Comparison of ENCODE assay signal across 8 cellular contexts in genomic region chr12:62813031-62813829, GRCh38.
DNase-seq lines count a peak whose midpoint lies in the region; ATAC-seq, FAIRE-seq and TF ChIP-seq lines count a peak whose summit lies in the region.

No MANE protein-coding gene starts in this region.

- H3K4me3 Mint-ChIP-seq in endothelial cell (ENCODE audit: unreplicated experiment) = no peak overlapping the region
- peak overlapping the region; percentile 40 to 50 for H3K4me3 Mint-ChIP-seq in stimulated activated naive CD8-positive, alpha-beta T cell treated with anti-CD3 and anti-CD28 coated beads, Interleukin-15, amount 100 ng/mL, for 72 hours

- H3K27me3 ChIP-seq in BLaER1 treated with 17β-estradiol and CSF1 and Interleukin-3, amounts not matched to agents 10 nM and 100 nM = no peaks in the 10 kb centered on the region
- H3K27me3 ChIP-seq in mononuclear cell (ENCODE audit: insufficient read depth, low read length) = no peaks in the 10 kb centered on the region

- FAIRE-seq in GM19239 (lab: Jason Lieb, UNC) = peak; percentile 86

- 0 out of 22 replicates have a peak overlapping the region, but pooled peaks of 1 of the 11 experiments have one; percentile 5 for H3K27ac ChIP-seq in BLaER1 treated with 17β-estradiol and CSF1 and Interleukin-3, amounts not matched to agents 10 nM and 100 nM

- DNase-seq in GM19239 (ENCODE audit: insufficient read length, low spot score) (peak; percentile 50), LoVo (ENCODE audit: low spot score) (peak; percentile 47), endothelial cell (ENCODE audit: low spot score) (peak; percentile 40)
- DNase-seq in activated CD4-positive, alpha-beta T cell treated with anti-CD3 and anti-CD28 coated beads, Interleukin-2, amount 50 U/mL, for 1 hour = peak; percentile 8
- peak; percentile 25 to 26 for DNase-seq in stimulated activated naive CD8-positive, alpha-beta T cell treated with anti-CD3 and anti-CD28 coated beads, Interleukin-15, amount 100 ng/mL, for 72 hours

- H3K4me3 ChIP-seq in BLaER1 treated with 17β-estradiol and CSF1 and Interleukin-3, amounts not matched to agents 10 nM and 100 nM = peak overlapping the region in 3 of 10 experiments; percentile 12 to 24 (median 21); a peak in 2 of 20 replicates
- peak overlapping the region; percentile 8 for H3K4me3 ChIP-seq in mononuclear cell (ENCODE audit: low read length)

- no peaks in the 10 kb centered on the region for H3K36me3 ChIP-seq in BLaER1 treated with 17β-estradiol and CSF1 and Interleukin-3, amounts not matched to agents 10 nM and 100 nM

- peaks cover 14 to 26% (median 22%) of the 10 kb centered on the region in 10 experiments for H3K4me1 ChIP-seq in BLaER1 treated with 17β-estradiol and CSF1 and Interleukin-3, amounts not matched to agents 10 nM and 100 nM
- peaks cover 8% of the 10 kb centered on the region for H3K4me1 ChIP-seq in mononuclear cell (ENCODE audit: insufficient read depth, low read length)

- H3K9me3 Mint-ChIP-seq in endothelial cell (ENCODE audit: unreplicated experiment) = no peaks in the 10 kb centered on the region
- H3K9me3 Mint-ChIP-seq in stimulated activated naive CD8-positive, alpha-beta T cell treated with anti-CD3 and anti-CD28 coated beads, Interleukin-15, amount 100 ng/mL, for 72 hours = no peaks in the 10 kb centered on the region

- no peaks in the 10 kb centered on the region for H3K27me3 Mint-ChIP-seq in endothelial cell (ENCODE audit: unreplicated experiment)
- peaks cover 49% of the 10 kb centered on the region for H3K27me3 Mint-ChIP-seq in stimulated activated naive CD8-positive, alpha-beta T cell treated with anti-CD3 and anti-CD28 coated beads, Interleukin-15, amount 100 ng/mL, for 72 hours

- H3K4me1 Mint-ChIP-seq in endothelial cell (ENCODE audit: unreplicated experiment) = peaks cover 28% of the 10 kb centered on the region
- peaks cover 26% of the 10 kb centered on the region for H3K4me1 Mint-ChIP-seq in stimulated activated naive CD8-positive, alpha-beta T cell treated with anti-CD3 and anti-CD28 coated beads, Interleukin-15, amount 100 ng/mL, for 72 hours

- no peaks in the 10 kb centered on the region for H4K20me1 ChIP-seq in BLaER1 treated with 17β-estradiol and CSF1 and Interleukin-3, amounts not matched to agents 10 nM and 100 nM

- no peak overlapping the region for H3K27ac Mint-ChIP-seq in endothelial cell (ENCODE audit: unreplicated experiment)
- H3K27ac Mint-ChIP-seq in stimulated activated naive CD8-positive, alpha-beta T cell treated with anti-CD3 and anti-CD28 coated beads, Interleukin-15, amount 100 ng/mL, for 72 hours = no peak overlapping the region

- ATAC-seq in stimulated activated naive CD8-positive, alpha-beta T cell treated with anti-CD3 and anti-CD28 coated beads, Interleukin-15, amount 100 ng/mL, for 72 hours = peak; percentile 44
- no peak for ATAC-seq in GM19452 (IDR thresholded peaks at IDR 0.05; ENCODE audit: unreplicated experiment)

- peaks cover 0 to 3% (median 0%) of the 10 kb centered on the region in 11 experiments; a peak in 1 of 22 replicates for H3K9me3 ChIP-seq in BLaER1 treated with 17β-estradiol and CSF1 and Interleukin-3, amounts not matched to agents 10 nM and 100 nM (replicated peaks in 1 of 11)
- H3K9me3 ChIP-seq in mononuclear cell (ENCODE audit: low read depth, low read length) = no peaks in the 10 kb centered on the region

- peak overlapping the region in 1 of 11 experiments; percentile 21; a peak in 1 of 22 replicates for H3K9ac ChIP-seq in BLaER1 treated with 17β-estradiol and CSF1 and Interleukin-3, amounts not matched to agents 10 nM and 100 nM

- peak overlapping the region; percentile 41 to 85 (median 71) for H3K4me2 ChIP-seq in BLaER1 treated with 17β-estradiol and CSF1 and Interleukin-3, amounts not matched to agents 10 nM and 100 nM

- peaks cover 6% of the 10 kb centered on the region for H3K36me3 Mint-ChIP-seq in endothelial cell (ENCODE audit: low read depth, unreplicated experiment)

- TF ChIP-seq CTCF in endothelial cell (IDR thresholded peaks at IDR 0.05; ENCODE audit: unreplicated experiment) = peak; percentile 26
